ENCODE assay signal across 1 cellular context in genomic region chr19:33403221-33403972, GRCh38.
TF ChIP-seq lines count a peak whose summit lies in the region.

No MANE protein-coding gene starts in this region.

TF ChIP-seq in HepG2, 621 proteins besides CTCF, POLR2A, EP300 and RAD21 (continued from another document and continues in another):
- TF ChIP-seq, protein P1, sequence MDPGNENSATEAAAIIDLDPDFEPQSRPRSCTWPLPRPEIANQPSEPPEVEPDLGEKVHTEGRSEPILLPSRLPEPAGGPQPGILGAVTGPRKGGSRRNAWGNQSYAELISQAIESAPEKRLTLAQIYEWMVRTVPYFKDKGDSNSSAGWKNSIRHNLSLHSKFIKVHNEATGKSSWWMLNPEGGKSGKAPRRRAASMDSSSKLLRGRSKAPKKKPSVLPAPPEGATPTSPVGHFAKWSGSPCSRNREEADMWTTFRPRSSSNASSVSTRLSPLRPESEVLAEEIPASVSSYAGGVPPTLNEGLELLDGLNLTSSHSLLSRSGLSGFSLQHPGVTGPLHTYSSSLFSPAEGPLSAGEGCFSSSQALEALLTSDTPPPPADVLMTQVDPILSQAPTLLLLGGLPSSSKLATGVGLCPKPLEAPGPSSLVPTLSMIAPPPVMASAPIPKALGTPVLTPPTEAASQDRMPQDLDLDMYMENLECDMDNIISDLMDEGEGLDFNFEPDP (CRISPR knock-in tag; conservative IDR thresholded peaks at IDR 0.05) = peak; percentile 96; the same call in 1 of the 2 replicates
- TF ChIP-seq CCAR2 (optimal IDR thresholded peaks at IDR 0.05; ENCODE audit: low read depth, low read length) (no peak), ZNF274 (CRISPR knock-in tag; IDR thresholded peaks at IDR 0.05) (peak; percentile 98), HMGXB4 (CRISPR knock-in tag; IDR thresholded peaks at IDR 0.05; ENCODE audit: borderline replicate concordance in 1 of 2, low read depth in 1 of 2) (peak in 1 of 2 experiments; percentile 84; a peak in 2 of 4 replicates), PAWR (CRISPR knock-in tag; IDR thresholded peaks at IDR 0.05; ENCODE audit: borderline replicate concordance) (no peak), ZNF720 (CRISPR knock-in tag; IDR thresholded peaks at IDR 0.05) (0 out of 2 replicates have a peak, but pooled peaks have one; percentile 46), SNAI1 (CRISPR knock-in tag; IDR thresholded peaks at IDR 0.05; ENCODE audit: borderline replicate concordance) (peak; percentile 98), ZNF879 (CRISPR knock-in tag; IDR thresholded peaks at IDR 0.05) (peak; percentile 98), ZSCAN9 (CRISPR knock-in tag; IDR thresholded peaks at IDR 0.05; ENCODE audit: borderline replicate concordance) (peak; percentile 98), MTF1 (CRISPR knock-in tag; IDR thresholded peaks at IDR 0.05) (peak; percentile 92), SP140L (CRISPR knock-in tag; IDR thresholded peaks at IDR 0.05; ENCODE audit: borderline replicate concordance) (peak; percentile 89; the same call in 1 of the 2 replicates), ZFP37 (CRISPR knock-in tag; IDR thresholded peaks at IDR 0.05; ENCODE audit: borderline replicate concordance) (peak; percentile 99), ZNF382 (CRISPR knock-in tag; IDR thresholded peaks at IDR 0.05; ENCODE audit: borderline replicate concordance) (no peak), MTF2 (CRISPR knock-in tag; IDR thresholded peaks at IDR 0.05; ENCODE audit: borderline replicate concordance) (no peak), FOXP1 (IDR thresholded peaks at IDR 0.05) (peak; percentile 16), FOXP1 (CRISPR knock-in tag; IDR thresholded peaks at IDR 0.05) (peak; percentile 85), ZNF550 (CRISPR knock-in tag; IDR thresholded peaks at IDR 0.05; ENCODE audit: borderline replicate concordance) (no peak; the same call in 1 of the 2 replicates), ATM (IDR thresholded peaks at IDR 0.05; ENCODE audit: borderline replicate concordance) (no peak), MATR3 (CRISPR knock-in tag; IDR thresholded peaks at IDR 0.05) (no peak), ASH2L (IDR thresholded peaks at IDR 0.05; ENCODE audit: insufficient read length, low read depth, low read length) (peak; percentile 96), ZNF34 (CRISPR knock-in tag; IDR thresholded peaks at IDR 0.05; ENCODE audit: borderline replicate concordance) (no peak), ZNF136 (CRISPR knock-in tag; IDR thresholded peaks at IDR 0.05; ENCODE audit: low read depth) (peak; percentile 98), TMF1 (CRISPR knock-in tag; IDR thresholded peaks at IDR 0.05; ENCODE audit: low read depth) (peak; percentile 94), PHF21A (CRISPR knock-in tag; IDR thresholded peaks at IDR 0.05) (peak; percentile 100), TFAP4 (IDR thresholded peaks at IDR 0.05; ENCODE audit: borderline replicate concordance, low read depth) (peak; percentile 87; the same call in 1 of the 2 replicates), HDAC6 (IDR thresholded peaks at IDR 0.05; ENCODE audit: low read depth, low read length) (no peak), DZIP1 (CRISPR knock-in tag; IDR thresholded peaks at IDR 0.05) (peak; percentile 98), NRL (CRISPR knock-in tag; IDR thresholded peaks at IDR 0.05; ENCODE audit: borderline replicate concordance) (peak; percentile 97), HMGA1 (CRISPR knock-in tag; conservative IDR thresholded peaks at IDR 0.05) (no peak), WIZ (CRISPR knock-in tag; IDR thresholded peaks at IDR 0.05) (peak; percentile 90), ZNF33A (CRISPR knock-in tag; IDR thresholded peaks at IDR 0.05; ENCODE audit: borderline replicate concordance) (0 out of 2 replicates have a peak, but pooled peaks have one; percentile 17), GABPB1 (CRISPR knock-in tag; IDR thresholded peaks at IDR 0.05) (peak; percentile 81)
- TF ChIP-seq, protein P2, sequence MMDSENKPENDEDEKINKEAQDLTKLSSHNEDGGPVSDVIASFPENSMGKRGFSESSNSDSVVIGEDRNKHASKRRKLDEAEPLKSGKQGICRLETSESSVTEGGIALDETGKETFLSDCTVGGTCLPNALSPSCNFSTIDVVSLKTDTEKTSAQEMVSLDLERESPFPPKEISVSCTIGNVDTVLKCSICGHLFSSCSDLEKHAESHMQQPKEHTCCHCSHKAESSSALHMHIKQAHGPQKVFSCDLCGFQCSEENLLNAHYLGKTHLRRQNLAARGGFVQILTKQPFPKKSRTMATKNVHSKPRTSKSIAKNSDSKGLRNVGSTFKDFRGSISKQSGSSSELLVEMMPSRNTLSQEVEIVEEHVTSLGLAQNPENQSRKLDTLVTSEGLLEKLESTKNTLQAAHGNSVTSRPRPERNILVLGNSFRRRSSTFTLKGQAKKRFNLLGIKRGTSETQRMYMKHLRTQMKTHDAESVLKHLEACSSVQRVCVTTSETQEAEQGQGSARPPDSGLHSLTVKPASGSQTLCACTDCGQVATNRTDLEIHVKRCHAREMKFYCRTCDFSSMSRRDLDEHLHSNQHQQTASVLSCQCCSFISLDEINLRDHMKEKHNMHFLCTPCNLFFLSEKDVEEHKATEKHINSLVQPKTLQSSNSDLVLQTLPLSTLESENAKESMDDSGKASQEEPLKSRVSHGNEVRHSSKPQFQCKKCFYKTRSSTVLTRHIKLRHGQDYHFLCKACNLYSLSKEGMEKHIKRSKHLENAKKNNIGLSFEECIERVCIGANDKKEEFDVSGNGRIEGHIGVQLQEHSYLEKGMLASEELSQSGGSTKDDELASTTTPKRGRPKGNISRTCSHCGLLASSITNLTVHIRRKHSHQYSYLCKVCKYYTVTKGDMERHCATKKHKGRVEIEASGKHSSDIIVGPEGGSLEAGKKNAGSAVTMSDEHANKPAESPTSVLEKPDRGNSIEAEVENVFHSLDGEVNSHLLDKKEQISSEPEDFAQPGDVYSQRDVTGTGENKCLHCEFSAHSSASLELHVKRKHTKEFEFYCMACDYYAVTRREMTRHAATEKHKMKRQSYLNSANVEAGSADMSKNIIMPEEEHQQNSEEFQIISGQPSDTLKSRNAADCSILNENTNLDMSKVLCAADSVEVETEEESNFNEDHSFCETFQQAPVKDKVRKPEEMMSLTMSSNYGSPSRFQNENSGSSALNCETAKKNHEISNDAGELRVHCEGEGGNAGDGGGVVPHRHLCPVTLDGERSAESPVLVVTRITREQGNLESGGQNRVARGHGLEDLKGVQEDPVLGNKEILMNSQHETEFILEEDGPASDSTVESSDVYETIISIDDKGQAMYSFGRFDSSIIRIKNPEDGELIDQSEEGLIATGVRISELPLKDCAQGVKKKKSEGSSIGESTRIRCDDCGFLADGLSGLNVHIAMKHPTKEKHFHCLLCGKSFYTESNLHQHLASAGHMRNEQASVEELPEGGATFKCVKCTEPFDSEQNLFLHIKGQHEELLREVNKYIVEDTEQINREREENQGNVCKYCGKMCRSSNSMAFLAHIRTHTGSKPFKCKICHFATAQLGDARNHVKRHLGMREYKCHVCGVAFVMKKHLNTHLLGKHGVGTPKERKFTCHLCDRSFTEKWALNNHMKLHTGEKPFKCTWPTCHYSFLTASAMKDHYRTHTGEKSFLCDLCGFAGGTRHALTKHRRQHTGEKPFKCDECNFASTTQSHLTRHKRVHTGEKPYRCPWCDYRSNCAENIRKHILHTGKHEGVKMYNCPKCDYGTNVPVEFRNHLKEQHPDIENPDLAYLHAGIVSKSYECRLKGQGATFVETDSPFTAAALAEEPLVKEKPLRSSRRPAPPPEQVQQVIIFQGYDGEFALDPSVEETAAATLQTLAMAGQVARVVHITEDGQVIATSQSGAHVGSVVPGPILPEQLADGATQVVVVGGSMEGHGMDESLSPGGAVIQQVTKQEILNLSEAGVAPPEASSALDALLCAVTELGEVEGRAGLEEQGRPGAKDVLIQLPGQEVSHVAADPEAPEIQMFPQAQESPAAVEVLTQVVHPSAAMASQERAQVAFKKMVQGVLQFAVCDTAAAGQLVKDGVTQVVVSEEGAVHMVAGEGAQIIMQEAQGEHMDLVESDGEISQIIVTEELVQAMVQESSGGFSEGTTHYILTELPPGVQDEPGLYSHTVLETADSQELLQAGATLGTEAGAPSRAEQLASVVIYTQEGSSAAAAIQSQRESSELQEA (CRISPR knock-in tag; IDR thresholded peaks at IDR 0.05; ENCODE audit: not compliant biosample characterization) = peak; percentile 87
- TF ChIP-seq, protein P3, sequence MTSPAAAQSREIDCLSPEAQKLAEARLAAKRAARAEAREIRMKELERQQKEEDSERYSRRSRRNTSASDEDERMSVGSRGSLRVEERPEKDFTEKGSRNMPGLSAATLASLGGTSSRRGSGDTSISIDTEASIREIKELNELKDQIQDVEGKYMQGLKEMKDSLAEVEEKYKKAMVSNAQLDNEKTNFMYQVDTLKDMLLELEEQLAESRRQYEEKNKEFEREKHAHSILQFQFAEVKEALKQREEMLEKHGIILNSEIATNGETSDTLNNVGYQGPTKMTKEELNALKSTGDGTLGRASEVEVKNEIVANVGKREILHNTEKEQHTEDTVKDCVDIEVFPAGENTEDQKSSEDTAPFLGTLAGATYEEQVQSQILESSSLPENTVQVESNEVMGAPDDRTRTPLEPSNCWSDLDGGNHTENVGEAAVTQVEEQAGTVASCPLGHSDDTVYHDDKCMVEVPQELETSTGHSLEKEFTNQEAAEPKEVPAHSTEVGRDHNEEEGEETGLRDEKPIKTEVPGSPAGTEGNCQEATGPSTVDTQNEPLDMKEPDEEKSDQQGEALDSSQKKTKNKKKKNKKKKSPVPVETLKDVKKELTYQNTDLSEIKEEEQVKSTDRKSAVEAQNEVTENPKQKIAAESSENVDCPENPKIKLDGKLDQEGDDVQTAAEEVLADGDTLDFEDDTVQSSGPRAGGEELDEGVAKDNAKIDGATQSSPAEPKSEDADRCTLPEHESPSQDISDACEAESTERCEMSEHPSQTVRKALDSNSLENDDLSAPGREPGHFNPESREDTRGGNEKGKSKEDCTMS (CRISPR knock-in tag; conservative IDR thresholded peaks at IDR 0.05) = no peak
- TF ChIP-seq, protein P4, sequence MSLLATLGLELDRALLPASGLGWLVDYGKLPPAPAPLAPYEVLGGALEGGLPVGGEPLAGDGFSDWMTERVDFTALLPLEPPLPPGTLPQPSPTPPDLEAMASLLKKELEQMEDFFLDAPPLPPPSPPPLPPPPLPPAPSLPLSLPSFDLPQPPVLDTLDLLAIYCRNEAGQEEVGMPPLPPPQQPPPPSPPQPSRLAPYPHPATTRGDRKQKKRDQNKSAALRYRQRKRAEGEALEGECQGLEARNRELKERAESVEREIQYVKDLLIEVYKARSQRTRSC (CRISPR knock-in tag; IDR thresholded peaks at IDR 0.05; ENCODE audit: low read depth) = 0 out of 2 replicates have a peak, but pooled peaks have one; percentile 36
- TF ChIP-seq, protein P5, sequence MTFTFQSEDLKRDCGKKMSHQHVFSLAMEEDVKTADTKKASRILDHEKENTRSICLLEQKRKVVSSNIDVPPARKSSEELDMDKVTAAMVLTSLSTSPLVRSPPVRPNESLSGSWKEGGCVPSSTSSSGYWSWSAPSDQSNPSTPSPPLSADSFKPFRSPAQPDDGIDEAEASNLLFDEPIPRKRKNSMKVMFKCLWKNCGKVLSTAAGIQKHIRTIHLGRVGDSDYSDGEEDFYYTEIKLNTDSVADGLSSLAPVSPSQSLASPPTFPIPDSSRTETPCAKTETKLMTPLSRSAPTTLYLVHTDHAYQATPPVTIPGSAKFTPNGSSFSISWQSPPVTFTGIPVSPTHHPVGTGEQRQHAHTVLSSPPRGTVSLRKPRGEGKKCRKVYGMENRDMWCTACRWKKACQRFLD (CRISPR knock-in tag; IDR thresholded peaks at IDR 0.05; ENCODE audit: borderline replicate concordance) = peak; percentile 96
- TF ChIP-seq, protein P6, sequence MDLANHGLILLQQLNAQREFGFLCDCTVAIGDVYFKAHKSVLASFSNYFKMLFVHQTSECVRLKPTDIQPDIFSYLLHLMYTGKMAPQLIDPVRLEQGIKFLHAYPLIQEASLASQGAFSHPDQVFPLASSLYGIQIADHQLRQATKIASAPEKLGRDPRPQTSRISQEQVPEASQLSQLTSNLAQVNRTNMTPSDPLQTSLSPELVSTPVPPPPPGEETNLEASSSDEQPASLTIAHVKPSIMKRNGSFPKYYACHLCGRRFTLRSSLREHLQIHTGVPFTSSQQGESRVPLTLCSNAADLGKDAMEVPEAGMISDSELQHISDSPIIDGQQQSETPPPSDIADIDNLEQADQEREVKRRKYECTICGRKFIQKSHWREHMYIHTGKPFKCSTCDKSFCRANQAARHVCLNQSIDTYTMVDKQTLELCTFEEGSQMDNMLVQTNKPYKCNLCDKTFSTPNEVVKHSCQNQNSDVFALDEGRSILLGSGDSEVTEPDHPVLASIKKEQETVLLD (CRISPR knock-in tag; IDR thresholded peaks at IDR 0.05; ENCODE audit: low read depth) = no peak
